11 cellular contexts compared by ENCODE assay signal in the genomic region with DNA sequence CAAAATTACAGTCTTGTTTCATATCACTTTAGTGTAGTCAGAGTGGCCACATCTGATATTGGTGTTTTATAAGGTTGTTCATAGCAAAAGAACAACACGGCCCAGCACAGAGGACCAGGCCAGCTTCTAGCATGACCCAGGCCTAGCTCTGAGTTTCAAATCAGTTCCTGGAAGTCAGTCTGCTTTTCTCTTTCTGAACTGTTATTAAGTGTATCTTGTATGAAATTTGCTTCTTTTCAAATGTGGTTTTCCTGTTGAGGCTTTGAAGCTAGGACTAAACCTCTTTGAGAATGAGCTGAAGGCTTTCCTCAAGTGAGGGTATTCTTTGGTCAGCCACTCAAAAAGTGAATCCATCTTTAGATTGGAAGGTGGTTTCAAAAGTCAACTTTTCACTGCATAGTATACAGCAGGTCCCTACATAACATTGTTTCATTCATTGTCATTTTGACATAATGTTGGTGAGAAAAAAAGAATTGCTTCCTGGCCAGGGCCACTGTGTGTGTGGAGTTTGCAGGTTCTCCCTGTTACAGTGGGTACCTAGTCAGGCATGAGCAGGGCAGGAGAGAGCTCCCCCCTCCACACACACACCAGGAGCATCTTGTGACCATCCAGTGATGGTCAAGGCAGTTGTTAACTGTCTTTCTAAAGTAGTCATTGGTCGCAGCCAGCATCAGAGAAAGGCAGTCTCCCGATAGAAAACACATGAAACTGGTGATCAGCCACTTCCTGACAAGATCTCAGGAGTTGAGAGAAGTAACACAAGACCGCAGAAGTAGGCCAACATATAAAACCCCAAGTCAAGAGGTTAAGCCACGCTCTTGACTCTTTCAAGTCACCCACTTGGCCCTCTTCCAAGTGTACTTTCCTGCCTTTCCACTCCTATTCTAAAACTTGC. TPM values are rescaled to one million over a fixed set of nuclear protein-coding genes. Genes with fewer than 3 reads are reported as not detected.
A peak's percentile ranks its signal among the peaks of the same experiment; 100 is the strongest.
DNase-seq lines count a peak whose midpoint lies in the region; ATAC-seq and TF ChIP-seq lines count a peak whose summit lies in the region.
"Had no signal": no experiment of that assay in that cellular context is flagged by ENCODE, and none has a peak within 500 bp of the region (broad histone marks: within the 10 kb centered on the region; RNA-seq: fewer than 3 reads in every experiment).

No MANE protein-coding gene starts in this region.

- H4K20me1 ChIP-seq in SK-N-SH (ENCODE audit: insufficient read depth): no peaks in the 10 kb centered on the region

- H3K4me1 ChIP-seq in SK-N-SH (ENCODE audit: control insufficient read depth in 1 of 2, insufficient read depth in 2 of 2, low read depth in 1 of 2, low read length in 1 of 2): peaks cover 0 to 2% of the 10 kb centered on the region in 2 experiments; a peak in 1 of 4 replicates

- H3F3A ChIP-seq in SK-N-SH (replicated peaks; ENCODE audit: insufficient read depth): peaks cover 3% of the 10 kb centered on the region

- no peak overlapping the region for H3K4me2 ChIP-seq in SK-N-SH

- CTCF ChIA-PET in SK-N-SH (lab: Yijun Ruan, JAX): interaction anchor here (0.9 to 1.0 kb wide), 2 partner anchors 29 to 309 kb away, joined by 3 read pairs; no protein-coding TSS in a partner anchor

- POLR2A ChIA-PET in SK-N-SH (lab: Yijun Ruan, JAX): no interaction called here

- H3K4me3 ChIP-seq in SK-N-SH (ENCODE audit: low read depth in 2 of 2, low read length in 1 of 2): no peak overlapping the region

- TF ChIP-seq CTCF in SK-N-SH (IDR thresholded peaks at IDR 0.05): no peak

- no peaks in the 10 kb centered on the region for H3K9me3 Mint-ChIP-seq in activated T-cell treated with anti-CD3 and anti-CD28 coated beads, Interleukin-2, amount 50 U/mL, for 72 hours

- no peak for TF ChIP-seq RAD21 in SK-N-SH (IDR thresholded peaks at IDR 0.05; ENCODE audit: low read length)

- no peaks in the 10 kb centered on the region for H3K9me3 ChIP-seq in SK-N-SH

- H3K4me1 Mint-ChIP-seq in activated T-cell treated with anti-CD3 and anti-CD28 coated beads, Interleukin-2, amount 50 U/mL, for 72 hours (ENCODE audit: low read depth): peaks cover 60% of the 10 kb centered on the region

- peaks cover 16% of the 10 kb centered on the region; the same call in 1 of the 2 replicates for H3K79me2 ChIP-seq in SK-N-SH (ENCODE audit: insufficient read depth)

- H2AFZ ChIP-seq in SK-N-SH (ENCODE audit: low read depth): no peak overlapping the region

- no peak overlapping the region for H3K9ac ChIP-seq in SK-N-SH

- peaks cover 3 to 6% of the 10 kb centered on the region in 2 donors for H3K36me3 Mint-ChIP-seq in activated T-cell treated with anti-CD3 and anti-CD28 coated beads, Interleukin-2, amount 50 U/mL, for 72 hours (ENCODE audit: insufficient read depth in 2 of 2)

- no peaks in the 10 kb centered on the region for H3K27me3 ChIP-seq in SK-N-SH (ENCODE audit: insufficient read depth)

- peaks cover 4 to 7% of the 10 kb centered on the region in 2 experiments for H3K36me3 ChIP-seq in SK-N-SH (replicated peaks in 1 of 2; ENCODE audit: control insufficient read depth in 1 of 2, insufficient read depth in 2 of 2, low read length in 1 of 2)

- TF ChIP-seq EP300 in SK-N-SH (IDR thresholded peaks at IDR 0.05; ENCODE audit: borderline replicate concordance in 1 of 2, low read depth in 1 of 2, low read length in 1 of 2): no peak

- H3K9me2 ChIP-seq in SK-N-SH: no peaks in the 10 kb centered on the region

- no peaks in the 10 kb centered on the region for H3K27me3 Mint-ChIP-seq in activated T-cell treated with anti-CD3 and anti-CD28 coated beads, Interleukin-2, amount 50 U/mL, for 72 hours (ENCODE audit: low read depth)

- ATAC-seq in activated T-cell treated with anti-CD3 and anti-CD28 coated beads, Interleukin-2, amount 50 U/mL, for 72 hours (replicated peaks in 1 of 2): peak; percentile 82 to 85

- WGBS in SK-N-SH (ENCODE audit: low lambda C conversion rate): 100% methylated on average over 4 of the region's 5 CpGs

- H3K4me3 Mint-ChIP-seq in activated T-cell treated with anti-CD3 and anti-CD28 coated beads, Interleukin-2, amount 50 U/mL, for 72 hours: peak overlapping the region; percentile 51 to 84

- peak; percentile 23 for DNase-seq in DMS53 (lab: John Stamatoyannopoulos, UW)
- DNase-seq in DMS53 treated with DMSO at 0.1 percent for 48 hours (lab: John Stamatoyannopoulos, UW; ENCODE audit: unreplicated experiment): no peak
- peak; percentile 38 to 41 for DNase-seq in Kasumi-1 (lab: John Stamatoyannopoulos, UW)
- DNase-seq in activated T-cell treated with anti-CD3 and anti-CD28 coated beads, Interleukin-2, amount 50 U/mL, for 72 hours: peak; percentile 56
- peak; percentile 4 for DNase-seq in stimulated activated CD8-positive, alpha-beta memory T cell treated with anti-CD3 and anti-CD28 coated beads, Interleukin-4, amount 100 ng/mL, for 24 hours (ENCODE audit: low read depth)
- DNase-seq in COLO829 (ENCODE audit: low spot score): no peak
- no peak for DNase-seq in NCI-H446 treated with DMSO at 0.1 percent for 48 hours (lab: John Stamatoyannopoulos, UW)
- DNase-seq in SK-N-SH: no peak
- DNase-seq: hypothalamus, NCI-H1930 had no signal

- H3K27ac ChIP-seq in SK-N-SH (ENCODE audit: low read depth in 2 of 2, low read length in 1 of 2): no peak overlapping the region
- H3K27ac ChIP-seq: 22Rv1 had no signal

- H3K27ac Mint-ChIP-seq in activated T-cell treated with anti-CD3 and anti-CD28 coated beads, Interleukin-2, amount 50 U/mL, for 72 hours: peak overlapping the region; percentile 94

TF ChIP-seq in SK-N-SH, 30 proteins besides CTCF, POLR2A, EP300 and RAD21 (continues in another document):
- TF ChIP-seq ELF1 (IDR thresholded peaks at IDR 0.05) (no peak), FOXJ3 (CRISPR knock-in tag; IDR thresholded peaks at IDR 0.05) (no peak), FOSL2 (IDR thresholded peaks at IDR 0.05; ENCODE audit: borderline replicate concordance, low read depth) (no peak), RFX5 (IDR thresholded peaks at IDR 0.05; ENCODE audit: low read length) (no peak), YY1 (IDR thresholded peaks at IDR 0.05; ENCODE audit: low read depth) (no peak), TEAD4 (IDR thresholded peaks at IDR 0.05; ENCODE audit: borderline replicate concordance, insufficient read depth) (no peak), CHD2 (IDR thresholded peaks at IDR 0.05; ENCODE audit: low read length, partially characterized antibody) (no peak), GABPA (IDR thresholded peaks at IDR 0.05; ENCODE audit: low read depth) (no peak), SIN3A (IDR thresholded peaks at IDR 0.05; ENCODE audit: borderline replicate concordance, low read depth, low read length) (no peak), TCF12 (IDR thresholded peaks at IDR 0.05) (no peak), EZH2phosphoT487 (IDR thresholded peaks at IDR 0.05; ENCODE audit: borderline replicate concordance, low read depth) (no peak)
- TF ChIP-seq, protein P1, sequence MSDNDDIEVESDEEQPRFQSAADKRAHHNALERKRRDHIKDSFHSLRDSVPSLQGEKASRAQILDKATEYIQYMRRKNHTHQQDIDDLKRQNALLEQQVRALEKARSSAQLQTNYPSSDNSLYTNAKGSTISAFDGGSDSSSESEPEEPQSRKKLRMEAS (IDR thresholded peaks at IDR 0.05; ENCODE audit: low read depth): no peak
- TF ChIP-seq, protein P2, sequence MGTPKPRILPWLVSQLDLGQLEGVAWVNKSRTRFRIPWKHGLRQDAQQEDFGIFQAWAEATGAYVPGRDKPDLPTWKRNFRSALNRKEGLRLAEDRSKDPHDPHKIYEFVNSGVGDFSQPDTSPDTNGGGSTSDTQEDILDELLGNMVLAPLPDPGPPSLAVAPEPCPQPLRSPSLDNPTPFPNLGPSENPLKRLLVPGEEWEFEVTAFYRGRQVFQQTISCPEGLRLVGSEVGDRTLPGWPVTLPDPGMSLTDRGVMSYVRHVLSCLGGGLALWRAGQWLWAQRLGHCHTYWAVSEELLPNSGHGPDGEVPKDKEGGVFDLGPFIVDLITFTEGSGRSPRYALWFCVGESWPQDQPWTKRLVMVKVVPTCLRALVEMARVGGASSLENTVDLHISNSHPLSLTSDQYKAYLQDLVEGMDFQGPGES (IDR thresholded peaks at IDR 0.05; ENCODE audit: low read depth, low read length): no peak
- TF ChIP-seq, protein P3, sequence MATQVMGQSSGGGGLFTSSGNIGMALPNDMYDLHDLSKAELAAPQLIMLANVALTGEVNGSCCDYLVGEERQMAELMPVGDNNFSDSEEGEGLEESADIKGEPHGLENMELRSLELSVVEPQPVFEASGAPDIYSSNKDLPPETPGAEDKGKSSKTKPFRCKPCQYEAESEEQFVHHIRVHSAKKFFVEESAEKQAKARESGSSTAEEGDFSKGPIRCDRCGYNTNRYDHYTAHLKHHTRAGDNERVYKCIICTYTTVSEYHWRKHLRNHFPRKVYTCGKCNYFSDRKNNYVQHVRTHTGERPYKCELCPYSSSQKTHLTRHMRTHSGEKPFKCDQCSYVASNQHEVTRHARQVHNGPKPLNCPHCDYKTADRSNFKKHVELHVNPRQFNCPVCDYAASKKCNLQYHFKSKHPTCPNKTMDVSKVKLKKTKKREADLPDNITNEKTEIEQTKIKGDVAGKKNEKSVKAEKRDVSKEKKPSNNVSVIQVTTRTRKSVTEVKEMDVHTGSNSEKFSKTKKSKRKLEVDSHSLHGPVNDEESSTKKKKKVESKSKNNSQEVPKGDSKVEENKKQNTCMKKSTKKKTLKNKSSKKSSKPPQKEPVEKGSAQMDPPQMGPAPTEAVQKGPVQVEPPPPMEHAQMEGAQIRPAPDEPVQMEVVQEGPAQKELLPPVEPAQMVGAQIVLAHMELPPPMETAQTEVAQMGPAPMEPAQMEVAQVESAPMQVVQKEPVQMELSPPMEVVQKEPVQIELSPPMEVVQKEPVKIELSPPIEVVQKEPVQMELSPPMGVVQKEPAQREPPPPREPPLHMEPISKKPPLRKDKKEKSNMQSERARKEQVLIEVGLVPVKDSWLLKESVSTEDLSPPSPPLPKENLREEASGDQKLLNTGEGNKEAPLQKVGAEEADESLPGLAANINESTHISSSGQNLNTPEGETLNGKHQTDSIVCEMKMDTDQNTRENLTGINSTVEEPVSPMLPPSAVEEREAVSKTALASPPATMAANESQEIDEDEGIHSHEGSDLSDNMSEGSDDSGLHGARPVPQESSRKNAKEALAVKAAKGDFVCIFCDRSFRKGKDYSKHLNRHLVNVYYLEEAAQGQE (IDR thresholded peaks at IDR 0.05; ENCODE audit: low read depth, low read length): no peak
- TF ChIP-seq, protein P4, sequence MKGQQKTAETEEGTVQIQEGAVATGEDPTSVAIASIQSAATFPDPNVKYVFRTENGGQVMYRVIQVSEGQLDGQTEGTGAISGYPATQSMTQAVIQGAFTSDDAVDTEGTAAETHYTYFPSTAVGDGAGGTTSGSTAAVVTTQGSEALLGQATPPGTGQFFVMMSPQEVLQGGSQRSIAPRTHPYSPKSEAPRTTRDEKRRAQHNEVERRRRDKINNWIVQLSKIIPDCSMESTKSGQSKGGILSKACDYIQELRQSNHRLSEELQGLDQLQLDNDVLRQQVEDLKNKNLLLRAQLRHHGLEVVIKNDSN (IDR thresholded peaks at IDR 0.05; ENCODE audit: borderline replicate concordance, low read depth): no peak

RNA-seq across cellular contexts. Expression of a gene that starts 6.7 kb away (rescaled TPM):
- total RNA-seq in activated T-cell treated with anti-CD3 and anti-CD28 coated beads, Interleukin-2, amount 50 U/mL, for 72 hours: 10 to 100 TPM; 79.0 to 84.1 TPM
- 29.3 and 34.9 TPM in 2 replicates for polyA plus RNA-seq in SK-N-SH (2012; rRNA removed)
- 53.4 and 60.7 TPM in 2 replicates for polyA plus RNA-seq in SK-N-SH (2012; cell fraction: cytosol; rRNA removed)
- 28.1 and 33.0 TPM in 2 replicates for polyA plus RNA-seq in SK-N-SH (2012; cell fraction: nucleus; rRNA removed)

Comparison
In these comparisons a context has a peak if more than half of its experiments do, and no peak if none do; other contexts are left out.
1. DNase-seq: peak in DMS53 (single experiment), Kasumi-1 (2 of 2), activated T-cell treated with anti-CD3 and anti-CD28 coated beads, Interleukin-2, amount 50 U/mL, for 72 hours (2 of 2) and stimulated activated CD8-positive, alpha-beta memory T cell treated with anti-CD3 and anti-CD28 coated beads, Interleukin-4, amount 100 ng/mL, for 24 hours (single experiment); none in DMS53 treated with DMSO at 0.1 percent for 48 hours (single experiment), COLO829 (single experiment), NCI-H446 treated with DMSO at 0.1 percent for 48 hours (single experiment) and SK-N-SH (single experiment).